ENCODE assay signal across 19 cellular contexts in the genomic region with DNA sequence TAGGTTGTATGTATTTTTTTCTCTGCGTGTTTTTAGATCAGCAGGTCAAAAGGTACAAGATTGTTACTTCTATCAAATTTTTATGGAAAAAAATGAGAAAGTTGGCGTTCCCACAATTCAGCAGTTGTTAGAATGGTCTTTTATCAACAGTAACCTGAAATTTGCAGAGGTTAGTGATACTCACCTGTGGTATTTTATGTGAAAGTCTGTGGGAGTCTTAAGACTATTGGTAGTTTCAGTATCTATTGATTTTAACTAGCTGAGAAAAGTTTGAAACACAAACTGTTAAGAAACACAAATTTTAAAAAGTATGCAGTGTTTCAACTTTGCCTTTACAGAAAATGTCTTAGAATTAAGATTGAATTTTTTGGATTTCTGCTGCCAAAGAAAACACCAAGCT.
"Had no signal": no experiment of that assay in that cellular context is flagged by ENCODE, and none has a peak within 500 bp of the region (broad histone marks: within the 10 kb centered on the region; RNA-seq: fewer than 3 reads in every experiment).

No MANE protein-coding gene starts in this region.

- H3K4me3 ChIP-seq: esophagus squamous epithelium, gastroesophageal sphincter, psoas muscle, sigmoid colon, skin epidermis, stomach, thoracic aorta had no signal

- H3K4me1 ChIP-seq: esophagus squamous epithelium, gastroesophageal sphincter, psoas muscle, sigmoid colon, stomach had no signal

- H3K27me3 Mint-ChIP-seq: naive thymus-derived CD8-positive, alpha-beta T cell had no signal

- H3K4me3 Mint-ChIP-seq: naive thymus-derived CD8-positive, alpha-beta T cell had no signal

- H3K9me3 ChIP-seq: esophagus squamous epithelium, gastroesophageal sphincter, neutrophil, sigmoid colon, stomach, thoracic aorta had no signal

- ATAC-seq: gastroesophageal sphincter; left lobe of liver; naive thymus-derived CD8-positive, alpha-beta T cell; psoas muscle had no signal

- H3K27ac ChIP-seq: esophagus squamous epithelium, gastroesophageal sphincter, neutrophil, psoas muscle, sigmoid colon, skin epidermis, stomach, thoracic aorta had no signal

- H3K27me3 ChIP-seq: esophagus squamous epithelium, gastroesophageal sphincter, neutrophil, sigmoid colon, stomach had no signal

- DNase-seq: dermis blood vessel endothelial cell; esophagus squamous epithelium; foreskin fibroblast; glutamatergic neuron; islet precursor cell; mammary epithelial cell; naive thymus-derived CD8-positive, alpha-beta T cell; psoas muscle; sigmoid colon; stimulated activated CD4-positive, alpha-beta T cell treated with anti-CD3 and anti-CD28 coated beads, Interleukin-12 subunit alpha, Interleukin-12 subunit beta, amount 100 ng/mL, for 4 hours; stimulated activated naive CD4-positive, alpha-beta T cell; stomach; substantia nigra; trophoblast cell had no signal
